Comparison of ENCODE assay signal across 8 cellular contexts in the genomic region with DNA sequence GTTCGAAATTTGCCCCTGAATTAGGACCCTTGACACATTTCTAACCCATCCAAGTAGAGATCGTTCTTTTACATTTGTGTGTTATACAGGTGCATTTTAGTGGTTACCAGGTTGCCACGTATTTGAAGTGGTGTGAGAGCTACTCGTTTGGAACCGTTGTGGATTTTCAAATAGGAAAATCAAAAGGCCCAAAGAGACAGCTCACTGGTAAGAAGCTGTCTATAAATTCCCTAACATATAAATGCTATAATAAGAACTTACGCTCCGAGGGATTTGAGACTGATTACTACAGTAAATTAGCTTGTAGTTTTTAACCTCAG. TPM values are rescaled to one million over a fixed set of nuclear protein-coding genes. Genes with fewer than 3 reads are reported as not detected.
DNase-seq lines count a peak whose midpoint lies in the region; ATAC-seq and TF ChIP-seq lines count a peak whose summit lies in the region.

No MANE protein-coding gene starts in this region.

- H3K9me3 Mint-ChIP-seq in activated naive CD4-positive, alpha-beta T cell treated with anti-CD3 and anti-CD28 coated beads, Interleukin-2, amount 50 U/mL, for 24 hours = no peaks in the 10 kb centered on the region

- H3K9me3 ChIP-seq in skeletal muscle satellite cell (replicated peaks; ENCODE audit: low read length) = no peaks in the 10 kb centered on the region

- H3K4me1 ChIP-seq in skeletal muscle satellite cell (ENCODE audit: control insufficient read depth, insufficient read depth, low read length) = peaks cover 35% of the 10 kb centered on the region

- no peak for DNase-seq in activated naive CD4-positive, alpha-beta T cell treated with anti-CD3 and anti-CD28 coated beads, Interleukin-2, amount 50 U/mL, for 16 hours
- DNase-seq in SW480 (ENCODE audit: low spot score) (peak; percentile 49), fibroblast of the aortic adventitia (ENCODE audit: low read depth) (peak; percentile 35), GM20000 (ENCODE audit: low spot score) (no peak)
- DNase-seq in activated CD8-positive, alpha-beta memory T cell treated with anti-CD3 and anti-CD28 coated beads for 24 hours = no peak

- H3K27me3 Mint-ChIP-seq in activated naive CD4-positive, alpha-beta T cell treated with anti-CD3 and anti-CD28 coated beads, Interleukin-2, amount 50 U/mL, for 24 hours = no peaks in the 10 kb centered on the region

- peaks cover 55% of the 10 kb centered on the region for H3K4me1 Mint-ChIP-seq in activated naive CD4-positive, alpha-beta T cell treated with anti-CD3 and anti-CD28 coated beads, Interleukin-2, amount 50 U/mL, for 24 hours

- peak overlapping the region; percentile 90 for H3K4me3 ChIP-seq in fibroblast of the aortic adventitia (ENCODE audit: low read depth, low read length)
- H3K4me3 ChIP-seq in skeletal muscle satellite cell (ENCODE audit: low read length) = peak overlapping the region; percentile 95

- peak overlapping the region; percentile 98 for H3K4me3 Mint-ChIP-seq in activated naive CD4-positive, alpha-beta T cell treated with anti-CD3 and anti-CD28 coated beads, Interleukin-2, amount 50 U/mL, for 24 hours

- H3K4me2 ChIP-seq in skeletal muscle satellite cell (ENCODE audit: low read length) = peak overlapping the region; percentile 82

- H3K36me3 ChIP-seq in skeletal muscle satellite cell (ENCODE audit: insufficient read depth, low read length) = no peaks in the 10 kb centered on the region

- peak overlapping the region; percentile 90 for H3K9ac ChIP-seq in skeletal muscle satellite cell (ENCODE audit: low read depth, low read length)

- TF ChIP-seq CTCF in fibroblast of the aortic adventitia (IDR thresholded peaks at IDR 0.05; ENCODE audit: insufficient read depth, low read length) (no peak), GM20000 (IDR thresholded peaks at IDR 0.05; ENCODE audit: extremely low read depth, missing control alignments) (no peak)

- peaks cover 5% of the 10 kb centered on the region for H3K36me3 Mint-ChIP-seq in activated naive CD4-positive, alpha-beta T cell treated with anti-CD3 and anti-CD28 coated beads, Interleukin-2, amount 50 U/mL, for 24 hours

- H3K27ac Mint-ChIP-seq in activated naive CD4-positive, alpha-beta T cell treated with anti-CD3 and anti-CD28 coated beads, Interleukin-2, amount 50 U/mL, for 24 hours = peak overlapping the region; percentile 98

- no peak for ATAC-seq in GM21737 (IDR thresholded peaks at IDR 0.05; ENCODE audit: unreplicated experiment)

- H3K27me3 ChIP-seq in skeletal muscle satellite cell (ENCODE audit: control insufficient read depth, insufficient read depth, low read length) = no peaks in the 10 kb centered on the region

RNA-seq across cellular contexts. Expression of a gene that starts 1.6 kb away (rescaled TPM):
- 77.4 and 106 TPM in 2 replicates for total RNA-seq in fibroblast of the aortic adventitia (ENCODE audit: low replicate concordance)
- 29.3 and 32.7 TPM in 2 replicates for total RNA-seq in skeletal muscle satellite cell (2012; rRNA removed)

Comparison
In these comparisons a context has a peak if more than half of its experiments do, and no peak if none do; other contexts are left out.
1. DNase-seq: peak in SW480 (single experiment) and fibroblast of the aortic adventitia (single experiment); none in activated naive CD4-positive, alpha-beta T cell treated with anti-CD3 and anti-CD28 coated beads, Interleukin-2, amount 50 U/mL, for 16 hours (single experiment), GM20000 (single experiment) and activated CD8-positive, alpha-beta memory T cell treated with anti-CD3 and anti-CD28 coated beads for 24 hours (single experiment).